Comparison of ENCODE assay signal across 1 cellular context in genomic region chr4:95524184-95524583, GRCh38.
TF ChIP-seq lines count a peak whose summit lies in the region.

No MANE protein-coding gene starts in this region.

TF ChIP-seq in GM12878, 131 proteins besides CTCF, POLR2A, EP300 and RAD21:
- TF ChIP-seq BRCA1 (IDR thresholded peaks at IDR 0.05; ENCODE audit: low read depth, low read length) (no peak), CHD1 (IDR thresholded peaks at IDR 0.05; ENCODE audit: low read depth, low read length) (no peak), BACH1 (IDR thresholded peaks at IDR 0.05; ENCODE audit: borderline replicate concordance) (no peak), YBX1 (IDR thresholded peaks at IDR 0.05) (no peak), RCOR1 (conservative IDR thresholded peaks at IDR 0.05; ENCODE audit: low read depth, low read length) (no peak), TBL1XR1 (IDR thresholded peaks at IDR 0.05; ENCODE audit: low read depth, low read length) (no peak), NR2F1 (conservative IDR thresholded peaks at IDR 0.05) (no peak), ZNF24 (IDR thresholded peaks at IDR 0.05) (no peak), RFX5 (IDR thresholded peaks at IDR 0.05; ENCODE audit: low read depth, low read length) (no peak)
TF ChIP-seq in GM12878: peak in this region for 0.
